1 cellular context compared by ENCODE assay signal in the genomic region with DNA sequence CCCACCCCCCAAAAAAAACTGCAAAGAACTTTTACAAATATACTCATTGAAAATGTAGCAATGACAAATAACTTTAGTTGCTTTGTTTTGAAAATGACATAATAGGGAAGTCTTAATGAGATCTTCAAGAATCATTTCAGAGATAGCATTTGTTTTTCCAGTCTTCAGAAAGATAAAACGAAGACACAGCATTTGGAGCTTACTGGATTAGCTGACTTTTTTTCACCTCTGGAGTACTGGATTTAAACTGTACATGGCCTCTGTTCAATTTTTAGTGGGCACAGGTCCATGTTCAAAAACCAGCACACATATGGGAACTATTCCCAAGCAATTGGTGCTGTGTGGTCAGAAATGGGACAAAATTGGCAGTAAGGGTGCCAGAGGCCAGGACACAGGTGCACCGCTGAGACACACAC.
TF ChIP-seq lines count a peak whose summit lies in the region.

No MANE protein-coding gene starts in this region.

TF ChIP-seq in H1, 55 proteins besides CTCF, POLR2A, EP300 and RAD21:
- TF ChIP-seq, protein P1, sequence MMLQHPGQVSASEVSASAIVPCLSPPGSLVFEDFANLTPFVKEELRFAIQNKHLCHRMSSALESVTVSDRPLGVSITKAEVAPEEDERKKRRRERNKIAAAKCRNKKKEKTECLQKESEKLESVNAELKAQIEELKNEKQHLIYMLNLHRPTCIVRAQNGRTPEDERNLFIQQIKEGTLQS (IDR thresholded peaks at IDR 0.05; ENCODE audit: insufficient read depth, low read depth, low read length) = no peak
- TF ChIP-seq POLR2AphosphoS5 (IDR thresholded peaks at IDR 0.05; ENCODE audit: low read depth, low read length) (no peak), GABPA (IDR thresholded peaks at IDR 0.05; ENCODE audit: borderline replicate concordance, insufficient read depth, low read length) (no peak), SIN3A (conservative IDR thresholded peaks at IDR 0.05 in 1 of 2, IDR thresholded peaks at IDR 0.05 in 1 of 2; ENCODE audit: low read depth in 1 of 2, low read length in 2 of 2) (no peak), CREB1 (IDR thresholded peaks at IDR 0.05) (no peak), ASH2L (IDR thresholded peaks at IDR 0.05; ENCODE audit: low read length) (no peak), CEBPB (IDR thresholded peaks at IDR 0.05; ENCODE audit: low read depth, low read length) (no peak), NRF1 (IDR thresholded peaks at IDR 0.05; ENCODE audit: low read depth, low read length) (no peak), CBX8 (IDR thresholded peaks at IDR 0.05; ENCODE audit: borderline replicate concordance, low read depth, low read length) (no peak)
